In genomic region chr6:118651282-118652050, GRCh38 we compare ENCODE assay signal across 8 cellular contexts. TPM values are rescaled to one million over a fixed set of nuclear protein-coding genes. Genes with fewer than 3 reads are reported as not detected.
A peak's percentile ranks its signal among the peaks of the same experiment; 100 is the strongest.
DNase-seq lines count a peak whose midpoint lies in the region; ATAC-seq and TF ChIP-seq lines count a peak whose summit lies in the region.

TSS of gene CEP85L (minus strand) at chr6:118651591. CDS start at chr6:118651269, 322 bp downstream.

- DNase-seq in AG08395 (ENCODE audit: low spot score) = peak; percentile 94
- DNase-seq in NCI-H2227 treated with DMSO at 0.1 percent for 48 hours (lab: John Stamatoyannopoulos, UW) = peak; percentile 91
- peak; percentile 88 for DNase-seq in mammary epithelial cell
- peak; percentile 96 for DNase-seq in iPS-NIHi7 (ENCODE audit: extremely low spot score)
- DNase-seq in smooth muscle cell of the brain vasculature (ENCODE audit: low read depth, low spot score) = peak; percentile 79

- H3K4me1 ChIP-seq in mammary epithelial cell (ENCODE audit: insufficient read depth, low read length) = no peaks in the 10 kb centered on the region

- H3K79me2 ChIP-seq in mammary epithelial cell (ENCODE audit: insufficient read depth, low read length) = peaks cover 48% of the 10 kb centered on the region

- ATAC-seq in HG03175 (IDR thresholded peaks at IDR 0.05; ENCODE audit: unreplicated experiment) = peak; percentile 90

- peak within 1 kb of the TSS; percentile 99 for H2AFZ ChIP-seq in mammary epithelial cell (ENCODE audit: low read depth, low read length)

- intact Hi-C loops in mammary epithelial cell (cut with micrococcal nuclease) = loop anchor here (1.0 to 2.0 kb wide), 2 partner anchors 149 to 241 kb away; no protein-coding TSS in a partner anchor

- in situ Hi-C loops in GM18951 (cut with MboI; ENCODE audit: low sequenced_read_pairs, unreplicated experiment) (no loop called here), mammary epithelial cell (cut with MboI; ENCODE audit: low sequenced_read_pairs in 2 of 2) (no loop called here)

- H3K27me3 ChIP-seq in mammary epithelial cell (ENCODE audit: insufficient read depth, low read length) = no peaks in the 10 kb centered on the region

- peak within 1 kb of the TSS; percentile 88 for H3K9ac ChIP-seq in mammary epithelial cell (ENCODE audit: insufficient read depth, low read length)

- no TSS peak for BruUV-seq in mammary epithelial cell (replicated peaks; lab: Mats Ljungman, UMichigan)

- H3K36me3 ChIP-seq in mammary epithelial cell (ENCODE audit: insufficient read depth, low read length) = no peaks in the 10 kb centered on the region

- dilution Hi-C loops in mammary epithelial cell (cut with HindIII; ENCODE audit: low sequenced_read_pairs) = no loop called here

- CTCF ChIA-PET in mammary epithelial cell (lab: Charles Lee; ENCODE audit: low non-redundant PET) = interaction anchor here (0.6 to 0.8 kb wide), 2 partner anchors 134 to 1820 kb away, joined by 6 to 23 read pairs; no protein-coding TSS in a partner anchor

- H3K4me3 ChIP-seq in WI38 (ENCODE audit: low read depth, low read length) (peak within 1 kb of the TSS; percentile 87), mammary epithelial cell (replicated peaks in 1 of 3; ENCODE audit: insufficient read depth in 1 of 3, low read depth in 2 of 3, low read length in 3 of 3) (peak within 1 kb of the TSS; percentile 67 to 93 (median 84))

- TF ChIP-seq POLR2A in GM18951 (IDR thresholded peaks at IDR 0.05; ENCODE audit: extremely low read depth, insufficient read depth, insufficient read length) = peak; percentile 72

- H3K27ac ChIP-seq in mammary epithelial cell (ENCODE audit: insufficient read depth, low read depth, low read length) = peak within 1 kb of the TSS; percentile 82

- TF ChIP-seq CTCF in WI38 (IDR thresholded peaks at IDR 0.05; ENCODE audit: low read depth, low read length) (no peak), mammary epithelial cell (conservative IDR thresholded peaks at IDR 0.05 in 1 of 2, IDR thresholded peaks at IDR 0.05 in 1 of 2; ENCODE audit: extremely low read depth in 1 of 2, insufficient read depth in 1 of 2, low read depth in 1 of 2, low read length in 2 of 2) (no peak)

- H3K4me2 ChIP-seq in mammary epithelial cell (ENCODE audit: insufficient read depth, low read depth, low read length) = peak within 1 kb of the TSS; percentile 95

- no CpG with 5 or more reads among the region's 77 CpGs for WGBS in mammary epithelial cell (ENCODE audit: low coverage, missing lambda C conversion rate)

- no peaks in the 10 kb centered on the region for H4K20me1 ChIP-seq in mammary epithelial cell (ENCODE audit: insufficient read depth, low read length)

- no peaks in the 10 kb centered on the region for H3K9me3 ChIP-seq in mammary epithelial cell (replicated peaks; ENCODE audit: insufficient read depth, low read length)

RNA-seq across cellular contexts. Expression of gene CEP85L, which starts in this region (rescaled TPM):
- total RNA-seq in mammary epithelial cell = 10 to 100 TPM; 10.6 to 23.3 TPM
- 2.3 TPM for polyA plus RNA-seq in mammary epithelial cell
- polyA minus RNA-seq in mammary epithelial cell = 20.8 TPM

Comparison
In these comparisons a context has a peak if more than half of its experiments do, and no peak if none do; other contexts are left out.
1. Peak in every context shown above with its lines: DNase-seq, ATAC-seq, H3K4me3 ChIP-seq and H3K27ac ChIP-seq.